19 cellular contexts compared by ENCODE assay signal in the genomic region with DNA sequence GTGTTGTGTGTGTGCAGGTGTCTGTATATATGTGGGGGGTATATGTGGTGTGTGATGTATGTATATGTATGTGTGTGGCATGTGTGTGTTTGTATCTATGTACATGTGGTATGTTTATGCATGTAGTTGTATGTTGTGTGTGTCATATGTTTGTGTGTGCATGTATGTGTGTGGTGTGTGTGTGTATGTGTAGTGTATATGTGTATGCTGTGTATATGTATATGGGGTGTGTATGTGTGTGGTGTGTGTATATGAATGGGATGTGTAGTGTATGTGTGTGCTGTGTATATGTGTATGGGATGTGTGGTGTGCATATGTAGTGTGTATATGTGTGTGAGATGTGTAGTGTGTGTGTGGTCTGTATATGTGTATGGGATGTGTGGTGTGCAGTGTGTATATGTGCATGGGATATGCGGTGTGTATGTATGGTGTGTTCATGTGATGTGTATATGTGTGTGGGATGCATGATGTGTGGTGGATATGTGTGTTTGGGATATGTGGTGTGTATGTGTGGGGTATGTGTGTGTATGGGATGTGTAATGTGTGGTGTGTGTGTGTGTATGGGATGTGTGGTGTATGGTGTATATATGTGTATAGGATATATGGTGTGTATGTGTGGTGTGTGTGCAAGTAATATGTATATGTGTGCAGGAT. TPM values are rescaled to one million over a fixed set of nuclear protein-coding genes. Genes with fewer than 3 reads are reported as not detected.
DNase-seq lines count a peak whose midpoint lies in the region; ATAC-seq and TF ChIP-seq lines count a peak whose summit lies in the region.
"Had no signal": no experiment of that assay in that cellular context is flagged by ENCODE, and none has a peak within 500 bp of the region (broad histone marks: within the 10 kb centered on the region; RNA-seq: fewer than 3 reads in every experiment).

No MANE protein-coding gene starts in this region.

- H4K20me1 ChIP-seq in DOHH2 (ENCODE audit: control insufficient read depth, insufficient read depth, low read depth, low read length) = peaks cover 22% of the 10 kb centered on the region

- peak overlapping the region; percentile 83 for H3K14ac ChIP-seq in neuronal stem cell (ENCODE audit: low read length)

- no peaks in the 10 kb centered on the region for H3K27me3 Mint-ChIP-seq in CD4-positive, CD25-positive, alpha-beta regulatory T cell

- H2BK12ac ChIP-seq in neuronal stem cell (ENCODE audit: low read length) = no peak overlapping the region

- no peaks in the 10 kb centered on the region for H3K9me2 ChIP-seq in DOHH2 (replicated peaks; ENCODE audit: control insufficient read depth, low read length)

- H2BK15ac ChIP-seq in neuronal stem cell (ENCODE audit: low read length) = no peak overlapping the region

- no peak for ATAC-seq in CD4-positive, CD25-positive, alpha-beta regulatory T cell (ENCODE audit: low read depth in 2 of 2)
- ATAC-seq in aorta (ENCODE audit: low FRiP score) = no peak
- ATAC-seq: SK-N-SH treated with all-trans-retinoic acid at 6 μM for 48 hours had no signal

- no peak overlapping the region for H4K8ac ChIP-seq in neuronal stem cell (ENCODE audit: low read depth, low read length)

- H3K4me1 ChIP-seq in CD4-positive, CD25-positive, alpha-beta regulatory T cell (ENCODE audit: control insufficient read depth, insufficient read depth, low read length, poor library complexity, severe bottlenecking) = peaks cover 99% of the 10 kb centered on the region
- H3K4me1 ChIP-seq in DOHH2 (ENCODE audit: control insufficient read depth, low read length) = peaks cover 100% of the 10 kb centered on the region
- H3K4me1 ChIP-seq in Peyer's patch = peaks cover 0 to 51% (median 13%) of the 10 kb centered on the region in 4 donors
- H3K4me1 ChIP-seq in neuronal stem cell (ENCODE audit: control insufficient read depth in 2 of 2, insufficient read depth in 1 of 2, low read depth in 1 of 2, low read length in 2 of 2) = peaks cover 0 to 3% of the 10 kb centered on the region in 2 donors
- no peaks in the 10 kb centered on the region for H3K4me1 ChIP-seq in aorta (ENCODE audit: control insufficient read depth in 1 of 2, insufficient read depth in 2 of 2, low read length in 2 of 2)
- H3K4me1 ChIP-seq in prostate gland (replicated peaks) = no peaks in the 10 kb centered on the region

- peaks cover 4% of the 10 kb centered on the region for H3K79me1 ChIP-seq in neuronal stem cell (ENCODE audit: low read depth, low read length)

- intact Hi-C loops in aorta (cut with DNase I) = no loop called here
- intact Hi-C loops in prostate gland (cut with DNase I) = no loop called here

- H2BK5ac ChIP-seq in neuronal stem cell (ENCODE audit: low read length) = no peak overlapping the region

- H3K18ac ChIP-seq in neuronal stem cell (ENCODE audit: low read length) = no peak overlapping the region

- peaks cover 0 to 65% (median 39%) of the 10 kb centered on the region in 4 donors for H3K4me1 Mint-ChIP-seq in CD4-positive, CD25-positive, alpha-beta regulatory T cell

- H3F3A ChIP-seq in DOHH2 (ENCODE audit: control insufficient read depth, insufficient read depth) = peaks cover 13% of the 10 kb centered on the region

- H3K36me3 ChIP-seq in CD4-positive, CD25-positive, alpha-beta regulatory T cell (ENCODE audit: control insufficient read depth, insufficient read depth, low read length) = peaks cover 30% of the 10 kb centered on the region
- H3K36me3 ChIP-seq in DOHH2 (ENCODE audit: control insufficient read depth, low read length) (peaks cover 100% of the 10 kb centered on the region), Peyer's patch (no peaks in the 10 kb centered on the region), neuronal stem cell (replicated peaks in 1 of 2; ENCODE audit: control insufficient read depth in 2 of 2, insufficient read depth in 2 of 2, low read length in 2 of 2) (peaks cover 0 to 7% of the 10 kb centered on the region in 2 donors), aorta (ENCODE audit: control insufficient read depth in 1 of 2, insufficient read depth in 2 of 2, low read length in 1 of 2) (no peaks in the 10 kb centered on the region), prostate gland (no peaks in the 10 kb centered on the region)

- H3K9me3 ChIP-seq in CD4-positive, CD25-positive, alpha-beta regulatory T cell (ENCODE audit: control insufficient read depth in 2 of 2, low read length in 2 of 2) = no peaks in the 10 kb centered on the region
- H3K9me3 ChIP-seq in DOHH2 (ENCODE audit: control insufficient read depth, insufficient read depth, low read length) (no peaks in the 10 kb centered on the region), Peyer's patch (no peaks in the 10 kb centered on the region), neuronal stem cell (replicated peaks in 1 of 2; ENCODE audit: control insufficient read depth in 2 of 2, insufficient read depth in 1 of 2, low read depth in 1 of 2, low read length in 2 of 2) (peaks cover 0 to 6% of the 10 kb centered on the region in 2 donors), aorta (ENCODE audit: control insufficient read depth, low read length) (no peaks in the 10 kb centered on the region), prostate gland (no peaks in the 10 kb centered on the region)

- H3K9me3 Mint-ChIP-seq in CD4-positive, CD25-positive, alpha-beta regulatory T cell = no peaks in the 10 kb centered on the region
- H3K9me3 Mint-ChIP-seq: T-helper 1 cell treated with Interleukin-12 subunit alpha and Interleukin-12 subunit beta and Interleukin-4 antibody, amounts not matched to agents 30 μg/mL and 1 μg/mL, for 36 hours had no signal

- peaks cover 30% of the 10 kb centered on the region for H3K36me3 Mint-ChIP-seq in CD4-positive, CD25-positive, alpha-beta regulatory T cell

- H3K9ac ChIP-seq in neuronal stem cell (ENCODE audit: low read depth, low read length, poor library complexity) = peak overlapping the region; percentile 60

- no peak overlapping the region for H4K91ac ChIP-seq in neuronal stem cell (ENCODE audit: low read depth, low read length, poor library complexity)

- no CpG with 5 or more reads among the region's 1 CpG for WGBS in neuronal stem cell (ENCODE audit: extremely low coverage in 2 of 2, insufficient read length in 2 of 2, insufficient replicate concordance in 1 of 2), 2 donors
- WGBS in aorta, 2 donors = 96 to 98% methylated on average over 1 of the region's 1 CpG
- 95% methylated on average over 1 of the region's 1 CpG for WGBS in prostate gland

- H3K27ac ChIP-seq in CD4-positive, CD25-positive, alpha-beta regulatory T cell (ENCODE audit: insufficient read depth, low read length, poor library complexity, severe bottlenecking) = peak overlapping the region; percentile 97
- H3K27ac ChIP-seq in DOHH2 (ENCODE audit: low read depth, low read length) (no peak overlapping the region), Peyer's patch (peak overlapping the region in 3 of 4 donors; percentile 75 to 86 (median 82)), neuronal stem cell (replicated peaks; ENCODE audit: low read length) (no peak overlapping the region), aorta (ENCODE audit: low read depth in 1 of 2, low read length in 2 of 2) (no peak overlapping the region), prostate gland (no peak overlapping the region)

- no peak overlapping the region for H2BK120ac ChIP-seq in neuronal stem cell (ENCODE audit: low read depth, low read length)

- peak in 1 of 3 donors; percentile 9 for DNase-seq in CD4-positive, CD25-positive, alpha-beta regulatory T cell
- no peak for DNase-seq in Peyer's patch
- DNase-seq in neuronal stem cell (ENCODE audit: low spot score) = no peak
- no peak for DNase-seq in aorta
- DNase-seq in central memory CD4-positive, alpha-beta T cell = no peak
- DNase-seq in NCI-H187 (lab: John Stamatoyannopoulos, UW) = no peak
- DNase-seq in prostate gland (ENCODE audit: low spot score) = no peak
- DNase-seq: C1 segment of cervical spinal cord, Calu3, DMS79, GDM1, H7, NCI-H1092, NCI-H1694, Right ventricle myocardium superior had no signal

- H3K23ac ChIP-seq in neuronal stem cell (ENCODE audit: low read depth, low read length, poor library complexity) = peak overlapping the region; percentile 4

- H3K4me2 ChIP-seq in DOHH2 (ENCODE audit: low read length) = peak overlapping the region; percentile 36
- H3K4me2 ChIP-seq in neuronal stem cell (ENCODE audit: insufficient read depth, low read length, poor library complexity, severe bottlenecking) = no peak overlapping the region

- peak overlapping the region; percentile 91 for H3K4me3 ChIP-seq in CD4-positive, CD25-positive, alpha-beta regulatory T cell (ENCODE audit: low read depth, low read length)
- H3K4me3 ChIP-seq in DOHH2 (ENCODE audit: low read length) (peak overlapping the region; percentile 4; the same call in 1 of the 2 replicates), Peyer's patch (no peak overlapping the region), neuronal stem cell (ENCODE audit: low read length in 2 of 2) (peak overlapping the region in 1 of 2 donors; percentile 70), aorta (ENCODE audit: low read length in 2 of 2) (no peak overlapping the region), prostate gland (no peak overlapping the region)

- TF ChIP-seq POLR2A in Peyer's patch (IDR thresholded peaks at IDR 0.05) (no peak), prostate gland (IDR thresholded peaks at IDR 0.05) (no peak)

- no peaks in the 10 kb centered on the region for H3K27me3 ChIP-seq in CD4-positive, CD25-positive, alpha-beta regulatory T cell (ENCODE audit: control insufficient read depth, insufficient read depth, low read length)
- H3K27me3 ChIP-seq in DOHH2 (ENCODE audit: control insufficient read depth, low read length) (no peaks in the 10 kb centered on the region), Peyer's patch (no peaks in the 10 kb centered on the region), neuronal stem cell (ENCODE audit: control insufficient read depth in 3 of 3, insufficient read depth in 3 of 3, low read depth in 1 of 3, low read length in 3 of 3) (peaks cover 0 to 7% (median 0%) of the 10 kb centered on the region in 3 experiments), aorta (ENCODE audit: control insufficient read depth in 1 of 2, insufficient read depth in 2 of 2, low read length in 1 of 2) (no peaks in the 10 kb centered on the region), prostate gland (replicated peaks; ENCODE audit: insufficient read depth) (no peaks in the 10 kb centered on the region)

- H3K4me3 Mint-ChIP-seq in CD4-positive, CD25-positive, alpha-beta regulatory T cell = no peak overlapping the region
- H3K4me3 Mint-ChIP-seq: T-helper 1 cell treated with Interleukin-12 subunit alpha and Interleukin-12 subunit beta and Interleukin-4 antibody, amounts not matched to agents 30 μg/mL and 1 μg/mL, for 36 hours had no signal

- peaks cover 100% of the 10 kb centered on the region for H3K79me2 ChIP-seq in DOHH2 (ENCODE audit: control insufficient read depth, low read length)

- TF ChIP-seq CTCF in DOHH2 (IDR thresholded peaks at IDR 0.05; ENCODE audit: low read depth, low read length, poor library complexity, severe bottlenecking) (no peak), Peyer's patch (IDR thresholded peaks at IDR 0.05) (no peak), prostate gland (IDR thresholded peaks at IDR 0.05) (no peak)

- H2AK5ac ChIP-seq in neuronal stem cell (ENCODE audit: low read depth, low read length) = no peak overlapping the region

- H2AFZ ChIP-seq in neuronal stem cell (ENCODE audit: low read length) = no peak overlapping the region

- no peak overlapping the region for H3K27ac Mint-ChIP-seq in CD4-positive, CD25-positive, alpha-beta regulatory T cell
- H3K27ac Mint-ChIP-seq: T-helper 1 cell treated with Interleukin-12 subunit alpha and Interleukin-12 subunit beta and Interleukin-4 antibody, amounts not matched to agents 30 μg/mL and 1 μg/mL, for 36 hours had no signal

- H3K4ac ChIP-seq in neuronal stem cell (ENCODE audit: low read length) = no peak overlapping the region

RNA-seq across cellular contexts. Expression of a gene that starts 30.0 kb away (rescaled TPM):
- total RNA-seq in CD4-positive, CD25-positive, alpha-beta regulatory T cell = 376 TPM
- 100 to 1,000 TPM; 153 to 176 (median 164) TPM for polyA plus RNA-seq in CD4-positive, CD25-positive, alpha-beta regulatory T cell
- total RNA-seq in Peyer's patch (100 to 1,000 TPM in 1 of 4 donors, 10 to 100 TPM in 3; 25.3 to 108 (median 31.7) TPM), aorta (10 to 100 TPM; 13.5 to 24.4 TPM), prostate gland (1 to 10 TPM; 2.7 to 7.7 TPM)
- 0.61 TPM for polyA plus RNA-seq in neuronal stem cell (2013, experiment 1 of 2)
- 0.66 TPM for polyA plus RNA-seq in neuronal stem cell (2013, experiment 2 of 2)
- polyA plus RNA-seq in aorta = 1 to 10 TPM; 2.5 to 5.9 TPM
- total RNA-seq: M059J had no signal

Comparison
In these comparisons a context has a peak if more than half of its experiments do, and no peak if none do; other contexts are left out.
1. H3K27ac ChIP-seq: peak in CD4-positive, CD25-positive, alpha-beta regulatory T cell (single experiment) and Peyer's patch (3 of 4); none in DOHH2 (single experiment), neuronal stem cell (single experiment), aorta (0 of 2) and prostate gland (0 of 2).
2. H3K4me3 ChIP-seq: peak in CD4-positive, CD25-positive, alpha-beta regulatory T cell (single experiment) and DOHH2 (single experiment); none in Peyer's patch (0 of 4), aorta (0 of 2) and prostate gland (0 of 2).